ENCODE assay signal across 1 cellular context in the genomic region with DNA sequence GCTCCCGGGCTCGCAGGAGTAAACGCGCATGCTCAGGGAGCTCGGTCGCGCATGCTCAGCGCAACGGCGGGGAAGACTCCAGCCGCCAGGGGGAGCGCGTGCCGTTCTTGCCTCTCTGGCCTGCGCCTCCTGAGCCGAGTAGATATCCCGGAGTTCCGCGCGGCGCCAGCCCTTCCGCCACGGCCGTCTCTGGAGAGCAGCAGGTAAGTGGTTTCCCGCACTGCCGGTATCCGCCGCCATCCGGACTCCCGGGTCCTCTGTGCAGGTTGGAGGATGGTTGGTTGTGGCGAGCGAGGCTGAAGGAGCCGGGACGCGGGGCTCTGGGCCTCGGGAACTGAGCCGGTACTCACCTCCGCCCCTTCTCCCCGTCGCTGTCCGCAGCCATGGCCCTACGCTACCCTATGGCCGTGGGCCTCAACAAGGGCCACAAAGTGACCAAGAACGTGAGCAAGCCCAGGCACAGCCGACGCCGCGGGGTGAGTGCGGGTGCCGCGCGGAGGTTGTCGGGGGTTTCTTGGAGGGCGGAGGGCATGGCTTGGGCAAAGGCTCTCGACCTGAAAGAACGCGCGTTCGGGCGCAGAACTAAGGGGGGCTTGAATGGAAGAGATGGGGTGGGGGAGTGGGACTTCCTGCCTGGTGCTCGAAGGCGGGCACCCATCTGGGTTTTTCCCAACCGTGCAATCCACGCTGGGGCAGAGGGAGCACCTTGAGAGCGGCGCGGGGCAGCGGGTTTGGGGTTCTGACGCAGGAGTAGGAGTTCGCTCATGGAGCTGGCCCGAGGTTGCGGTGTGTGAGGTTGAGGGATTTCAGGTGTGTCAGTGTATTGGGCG.
TF ChIP-seq lines count a peak whose summit lies in the region.

A gene (plus strand): TSS at position 171 of the 830 bp plus-strand sequence. CDS start 213 bp downstream, at position 384.

TF ChIP-seq in HepG2, 621 proteins besides CTCF, POLR2A, EP300 and RAD21 (continued from another document and continues in another):
- TF ChIP-seq, protein P1, sequence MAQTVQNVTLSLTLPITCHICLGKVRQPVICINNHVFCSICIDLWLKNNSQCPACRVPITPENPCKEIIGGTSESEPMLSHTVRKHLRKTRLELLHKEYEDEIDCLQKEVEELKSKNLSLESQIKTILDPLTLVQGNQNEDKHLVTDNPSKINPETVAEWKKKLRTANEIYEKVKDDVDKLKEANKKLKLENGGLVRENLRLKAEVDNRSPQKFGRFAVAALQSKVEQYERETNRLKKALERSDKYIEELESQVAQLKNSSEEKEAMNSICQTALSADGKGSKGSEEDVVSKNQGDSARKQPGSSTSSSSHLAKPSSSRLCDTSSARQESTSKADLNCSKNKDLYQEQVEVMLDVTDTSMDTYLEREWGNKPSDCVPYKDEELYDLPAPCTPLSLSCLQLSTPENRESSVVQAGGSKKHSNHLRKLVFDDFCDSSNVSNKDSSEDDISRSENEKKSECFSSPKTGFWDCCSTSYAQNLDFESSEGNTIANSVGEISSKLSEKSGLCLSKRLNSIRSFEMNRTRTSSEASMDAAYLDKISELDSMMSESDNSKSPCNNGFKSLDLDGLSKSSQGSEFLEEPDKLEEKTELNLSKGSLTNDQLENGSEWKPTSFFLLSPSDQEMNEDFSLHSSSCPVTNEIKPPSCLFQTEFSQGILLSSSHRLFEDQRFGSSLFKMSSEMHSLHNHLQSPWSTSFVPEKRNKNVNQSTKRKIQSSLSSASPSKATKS (CRISPR knock-in tag; IDR thresholded peaks at IDR 0.05), result no peak
- 0 out of 2 replicates have a peak, but pooled peaks have one; percentile 45 for TF ChIP-seq ZNF598 (CRISPR knock-in tag; IDR thresholded peaks at IDR 0.05; ENCODE audit: borderline replicate concordance)
- TF ChIP-seq, protein P2, sequence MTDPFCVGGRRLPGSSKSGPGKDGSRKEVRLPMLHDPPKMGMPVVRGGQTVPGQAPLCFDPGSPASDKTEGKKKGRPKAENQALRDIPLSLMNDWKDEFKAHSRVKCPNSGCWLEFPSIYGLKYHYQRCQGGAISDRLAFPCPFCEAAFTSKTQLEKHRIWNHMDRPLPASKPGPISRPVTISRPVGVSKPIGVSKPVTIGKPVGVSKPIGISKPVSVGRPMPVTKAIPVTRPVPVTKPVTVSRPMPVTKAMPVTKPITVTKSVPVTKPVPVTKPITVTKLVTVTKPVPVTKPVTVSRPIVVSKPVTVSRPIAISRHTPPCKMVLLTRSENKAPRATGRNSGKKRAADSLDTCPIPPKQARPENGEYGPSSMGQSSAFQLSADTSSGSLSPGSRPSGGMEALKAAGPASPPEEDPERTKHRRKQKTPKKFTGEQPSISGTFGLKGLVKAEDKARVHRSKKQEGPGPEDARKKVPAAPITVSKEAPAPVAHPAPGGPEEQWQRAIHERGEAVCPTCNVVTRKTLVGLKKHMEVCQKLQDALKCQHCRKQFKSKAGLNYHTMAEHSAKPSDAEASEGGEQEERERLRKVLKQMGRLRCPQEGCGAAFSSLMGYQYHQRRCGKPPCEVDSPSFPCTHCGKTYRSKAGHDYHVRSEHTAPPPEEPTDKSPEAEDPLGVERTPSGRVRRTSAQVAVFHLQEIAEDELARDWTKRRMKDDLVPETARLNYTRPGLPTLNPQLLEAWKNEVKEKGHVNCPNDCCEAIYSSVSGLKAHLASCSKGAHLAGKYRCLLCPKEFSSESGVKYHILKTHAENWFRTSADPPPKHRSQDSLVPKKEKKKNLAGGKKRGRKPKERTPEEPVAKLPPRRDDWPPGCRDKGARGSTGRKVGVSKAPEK (CRISPR knock-in tag; IDR thresholded peaks at IDR 0.05; ENCODE audit: borderline replicate concordance), result no peak
- TF ChIP-seq, protein P3, sequence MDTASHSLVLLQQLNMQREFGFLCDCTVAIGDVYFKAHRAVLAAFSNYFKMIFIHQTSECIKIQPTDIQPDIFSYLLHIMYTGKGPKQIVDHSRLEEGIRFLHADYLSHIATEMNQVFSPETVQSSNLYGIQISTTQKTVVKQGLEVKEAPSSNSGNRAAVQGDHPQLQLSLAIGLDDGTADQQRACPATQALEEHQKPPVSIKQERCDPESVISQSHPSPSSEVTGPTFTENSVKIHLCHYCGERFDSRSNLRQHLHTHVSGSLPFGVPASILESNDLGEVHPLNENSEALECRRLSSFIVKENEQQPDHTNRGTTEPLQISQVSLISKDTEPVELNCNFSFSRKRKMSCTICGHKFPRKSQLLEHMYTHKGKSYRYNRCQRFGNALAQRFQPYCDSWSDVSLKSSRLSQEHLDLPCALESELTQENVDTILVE (CRISPR knock-in tag; IDR thresholded peaks at IDR 0.05), result peak; percentile 61
- TF ChIP-seq REPIN1 (CRISPR knock-in tag; IDR thresholded peaks at IDR 0.05; ENCODE audit: borderline replicate concordance, low read depth), result peak; percentile 60; the same call in 1 of the 2 replicates
- TF ChIP-seq RFX5 (IDR thresholded peaks at IDR 0.05; ENCODE audit: low read depth, low read length), result no peak
- peak; percentile 88; the same call in 1 of the 2 replicates for TF ChIP-seq TBX2 (CRISPR knock-in tag; IDR thresholded peaks at IDR 0.05; ENCODE audit: borderline replicate concordance)
- TF ChIP-seq, protein P4, sequence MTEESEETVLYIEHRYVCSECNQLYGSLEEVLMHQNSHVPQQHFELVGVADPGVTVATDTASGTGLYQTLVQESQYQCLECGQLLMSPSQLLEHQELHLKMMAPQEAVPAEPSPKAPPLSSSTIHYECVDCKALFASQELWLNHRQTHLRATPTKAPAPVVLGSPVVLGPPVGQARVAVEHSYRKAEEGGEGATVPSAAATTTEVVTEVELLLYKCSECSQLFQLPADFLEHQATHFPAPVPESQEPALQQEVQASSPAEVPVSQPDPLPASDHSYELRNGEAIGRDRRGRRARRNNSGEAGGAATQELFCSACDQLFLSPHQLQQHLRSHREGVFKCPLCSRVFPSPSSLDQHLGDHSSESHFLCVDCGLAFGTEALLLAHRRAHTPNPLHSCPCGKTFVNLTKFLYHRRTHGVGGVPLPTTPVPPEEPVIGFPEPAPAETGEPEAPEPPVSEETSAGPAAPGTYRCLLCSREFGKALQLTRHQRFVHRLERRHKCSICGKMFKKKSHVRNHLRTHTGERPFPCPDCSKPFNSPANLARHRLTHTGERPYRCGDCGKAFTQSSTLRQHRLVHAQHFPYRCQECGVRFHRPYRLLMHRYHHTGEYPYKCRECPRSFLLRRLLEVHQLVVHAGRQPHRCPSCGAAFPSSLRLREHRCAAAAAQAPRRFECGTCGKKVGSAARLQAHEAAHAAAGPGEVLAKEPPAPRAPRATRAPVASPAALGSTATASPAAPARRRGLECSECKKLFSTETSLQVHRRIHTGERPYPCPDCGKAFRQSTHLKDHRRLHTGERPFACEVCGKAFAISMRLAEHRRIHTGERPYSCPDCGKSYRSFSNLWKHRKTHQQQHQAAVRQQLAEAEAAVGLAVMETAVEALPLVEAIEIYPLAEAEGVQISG (CRISPR knock-in tag; IDR thresholded peaks at IDR 0.05), result peak; percentile 100
- TF ChIP-seq SIN3B (IDR thresholded peaks at IDR 0.05; ENCODE audit: low read length), result no peak
- TF ChIP-seq KDM4B (CRISPR knock-in tag; IDR thresholded peaks at IDR 0.05), result 0 out of 2 replicates have a peak, but pooled peaks have one; percentile 30
- peak; percentile 89 for TF ChIP-seq KLF6 (CRISPR knock-in tag; IDR thresholded peaks at IDR 0.05)
- TF ChIP-seq ZKSCAN1 (IDR thresholded peaks at IDR 0.05; ENCODE audit: low read length), result no peak
- no peak for TF ChIP-seq THYN1 (CRISPR knock-in tag; IDR thresholded peaks at IDR 0.05; ENCODE audit: borderline replicate concordance, low read depth)
- TF ChIP-seq ESRRA (CRISPR knock-in tag; IDR thresholded peaks at IDR 0.05; ENCODE audit: low read depth), result no peak
- TF ChIP-seq ZNF747 (CRISPR knock-in tag; IDR thresholded peaks at IDR 0.05; ENCODE audit: borderline replicate concordance), result 0 out of 2 replicates have a peak, but pooled peaks have one; percentile 61
- no peak for TF ChIP-seq MTF1 (CRISPR knock-in tag; IDR thresholded peaks at IDR 0.05)
- peak; percentile 8; the same call in 1 of the 2 replicates for TF ChIP-seq MEF2D (CRISPR knock-in tag; IDR thresholded peaks at IDR 0.05)
- no peak for TF ChIP-seq SCMH1 (CRISPR knock-in tag; IDR thresholded peaks at IDR 0.05; ENCODE audit: borderline replicate concordance)
- TF ChIP-seq ZFP36L1 (CRISPR knock-in tag; IDR thresholded peaks at IDR 0.05), result no peak
- no peak for TF ChIP-seq SRSF4 (IDR thresholded peaks at IDR 0.05; ENCODE audit: low read depth, low read length, poor library complexity, severe bottlenecking)
- TF ChIP-seq ZNF333 (CRISPR knock-in tag; IDR thresholded peaks at IDR 0.05; ENCODE audit: borderline replicate concordance), result no peak
- TF ChIP-seq ZSCAN20 (CRISPR knock-in tag; IDR thresholded peaks at IDR 0.05; ENCODE audit: borderline replicate concordance), result peak; percentile 66; the same call in 1 of the 2 replicates
- peak; percentile 78 for TF ChIP-seq SALL1 (CRISPR knock-in tag; IDR thresholded peaks at IDR 0.05)
- peak; percentile 57; the same call in 1 of the 2 replicates for TF ChIP-seq FOXK1 (CRISPR knock-in tag; IDR thresholded peaks at IDR 0.05; ENCODE audit: borderline replicate concordance, low read depth)
- no peak; the same call in 1 of the 2 replicates for TF ChIP-seq ZNF205 (CRISPR knock-in tag; IDR thresholded peaks at IDR 0.05)
- no peak; the same call in 1 of the 2 replicates for TF ChIP-seq KMT2A (CRISPR knock-in tag; IDR thresholded peaks at IDR 0.05)
- TF ChIP-seq, protein P5, sequence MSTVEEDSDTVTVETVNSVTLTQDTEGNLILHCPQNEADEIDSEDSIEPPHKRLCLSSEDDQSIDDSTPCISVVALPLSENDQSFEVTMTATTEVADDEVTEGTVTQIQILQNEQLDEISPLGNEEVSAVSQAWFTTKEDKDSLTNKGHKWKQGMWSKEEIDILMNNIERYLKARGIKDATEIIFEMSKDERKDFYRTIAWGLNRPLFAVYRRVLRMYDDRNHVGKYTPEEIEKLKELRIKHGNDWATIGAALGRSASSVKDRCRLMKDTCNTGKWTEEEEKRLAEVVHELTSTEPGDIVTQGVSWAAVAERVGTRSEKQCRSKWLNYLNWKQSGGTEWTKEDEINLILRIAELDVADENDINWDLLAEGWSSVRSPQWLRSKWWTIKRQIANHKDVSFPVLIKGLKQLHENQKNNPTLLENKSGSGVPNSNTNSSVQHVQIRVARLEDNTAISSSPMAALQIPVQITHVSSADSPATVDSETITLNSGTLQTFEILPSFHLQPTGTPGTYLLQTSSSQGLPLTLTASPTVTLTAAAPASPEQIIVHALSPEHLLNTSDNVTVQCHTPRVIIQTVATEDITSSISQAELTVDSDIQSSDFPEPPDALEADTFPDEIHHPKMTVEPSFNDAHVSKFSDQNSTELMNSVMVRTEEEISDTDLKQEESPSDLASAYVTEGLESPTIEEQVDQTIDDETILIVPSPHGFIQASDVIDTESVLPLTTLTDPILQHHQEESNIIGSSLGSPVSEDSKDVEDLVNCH (CRISPR knock-in tag; IDR thresholded peaks at IDR 0.05), result no peak
- TF ChIP-seq, protein P6, sequence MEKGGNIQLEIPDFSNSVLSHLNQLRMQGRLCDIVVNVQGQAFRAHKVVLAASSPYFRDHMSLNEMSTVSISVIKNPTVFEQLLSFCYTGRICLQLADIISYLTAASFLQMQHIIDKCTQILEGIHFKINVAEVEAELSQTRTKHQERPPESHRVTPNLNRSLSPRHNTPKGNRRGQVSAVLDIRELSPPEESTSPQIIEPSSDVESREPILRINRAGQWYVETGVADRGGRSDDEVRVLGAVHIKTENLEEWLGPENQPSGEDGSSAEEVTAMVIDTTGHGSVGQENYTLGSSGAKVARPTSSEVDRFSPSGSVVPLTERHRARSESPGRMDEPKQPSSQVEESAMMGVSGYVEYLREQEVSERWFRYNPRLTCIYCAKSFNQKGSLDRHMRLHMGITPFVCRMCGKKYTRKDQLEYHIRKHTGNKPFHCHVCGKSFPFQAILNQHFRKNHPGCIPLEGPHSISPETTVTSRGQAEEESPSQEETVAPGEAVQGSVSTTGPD (CRISPR knock-in tag; IDR thresholded peaks at IDR 0.05), result no peak
- TF ChIP-seq SIX4 (CRISPR knock-in tag; IDR thresholded peaks at IDR 0.05), result no peak; the same call in 1 of the 2 replicates
- no peak for TF ChIP-seq FOXP1 (IDR thresholded peaks at IDR 0.05)
- no peak for TF ChIP-seq FOXP1 (CRISPR knock-in tag; IDR thresholded peaks at IDR 0.05)
- no peak; the same call in 1 of the 2 replicates for TF ChIP-seq ZNF12 (CRISPR knock-in tag; IDR thresholded peaks at IDR 0.05)
- TF ChIP-seq, protein P7, sequence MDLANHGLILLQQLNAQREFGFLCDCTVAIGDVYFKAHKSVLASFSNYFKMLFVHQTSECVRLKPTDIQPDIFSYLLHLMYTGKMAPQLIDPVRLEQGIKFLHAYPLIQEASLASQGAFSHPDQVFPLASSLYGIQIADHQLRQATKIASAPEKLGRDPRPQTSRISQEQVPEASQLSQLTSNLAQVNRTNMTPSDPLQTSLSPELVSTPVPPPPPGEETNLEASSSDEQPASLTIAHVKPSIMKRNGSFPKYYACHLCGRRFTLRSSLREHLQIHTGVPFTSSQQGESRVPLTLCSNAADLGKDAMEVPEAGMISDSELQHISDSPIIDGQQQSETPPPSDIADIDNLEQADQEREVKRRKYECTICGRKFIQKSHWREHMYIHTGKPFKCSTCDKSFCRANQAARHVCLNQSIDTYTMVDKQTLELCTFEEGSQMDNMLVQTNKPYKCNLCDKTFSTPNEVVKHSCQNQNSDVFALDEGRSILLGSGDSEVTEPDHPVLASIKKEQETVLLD (CRISPR knock-in tag; IDR thresholded peaks at IDR 0.05; ENCODE audit: low read depth), result peak; percentile 48; the same call in 1 of the 2 replicates
- peak; percentile 79; the same call in 1 of the 2 replicates for TF ChIP-seq ZNF614 (CRISPR knock-in tag; IDR thresholded peaks at IDR 0.05; ENCODE audit: borderline replicate concordance)
- no peak for TF ChIP-seq ZSCAN30 (CRISPR knock-in tag; IDR thresholded peaks at IDR 0.05)
- TF ChIP-seq ZNF317 (CRISPR knock-in tag; IDR thresholded peaks at IDR 0.05), result peak; percentile 24; the same call in 1 of the 2 replicates
- TF ChIP-seq ZNF709 (CRISPR knock-in tag; IDR thresholded peaks at IDR 0.05), result peak; percentile 97
- TF ChIP-seq, protein P8, sequence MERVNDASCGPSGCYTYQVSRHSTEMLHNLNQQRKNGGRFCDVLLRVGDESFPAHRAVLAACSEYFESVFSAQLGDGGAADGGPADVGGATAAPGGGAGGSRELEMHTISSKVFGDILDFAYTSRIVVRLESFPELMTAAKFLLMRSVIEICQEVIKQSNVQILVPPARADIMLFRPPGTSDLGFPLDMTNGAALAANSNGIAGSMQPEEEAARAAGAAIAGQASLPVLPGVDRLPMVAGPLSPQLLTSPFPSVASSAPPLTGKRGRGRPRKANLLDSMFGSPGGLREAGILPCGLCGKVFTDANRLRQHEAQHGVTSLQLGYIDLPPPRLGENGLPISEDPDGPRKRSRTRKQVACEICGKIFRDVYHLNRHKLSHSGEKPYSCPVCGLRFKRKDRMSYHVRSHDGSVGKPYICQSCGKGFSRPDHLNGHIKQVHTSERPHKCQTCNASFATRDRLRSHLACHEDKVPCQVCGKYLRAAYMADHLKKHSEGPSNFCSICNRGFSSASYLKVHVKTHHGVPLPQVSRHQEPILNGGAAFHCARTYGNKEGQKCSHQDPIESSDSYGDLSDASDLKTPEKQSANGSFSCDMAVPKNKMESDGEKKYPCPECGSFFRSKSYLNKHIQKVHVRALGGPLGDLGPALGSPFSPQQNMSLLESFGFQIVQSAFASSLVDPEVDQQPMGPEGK (CRISPR knock-in tag; IDR thresholded peaks at IDR 0.05), result no peak
- peak; percentile 80; the same call in 2 of the 3 replicates for TF ChIP-seq MXI1 (IDR thresholded peaks at IDR 0.05; ENCODE audit: borderline replicate concordance, low read depth, low read length)
- TF ChIP-seq ATF1 (CRISPR knock-in tag; IDR thresholded peaks at IDR 0.05), result no peak
- TF ChIP-seq GATAD2A (CRISPR knock-in tag; IDR thresholded peaks at IDR 0.05), result peak; percentile 52; the same call in 1 of the 2 replicates
- TF ChIP-seq ZNF713 (CRISPR knock-in tag; IDR thresholded peaks at IDR 0.05), result no peak
- 0 out of 2 replicates have a peak, but pooled peaks have one; percentile 72 for TF ChIP-seq ZNF678 (CRISPR knock-in tag; IDR thresholded peaks at IDR 0.05)
- no peak for TF ChIP-seq NFATC3 (CRISPR knock-in tag; IDR thresholded peaks at IDR 0.05)
